In genomic region chr4:4859799-4860380, GRCh38 we compare ENCODE assay signal across 8 cellular contexts. TPM values are rescaled to one million over a fixed set of nuclear protein-coding genes. Genes with fewer than 3 reads are reported as not detected.
DNase-seq lines count a peak whose midpoint lies in the region; ATAC-seq and TF ChIP-seq lines count a peak whose summit lies in the region.

No MANE protein-coding gene starts in this region.

- no peaks in the 10 kb centered on the region for H3K9me3 Mint-ChIP-seq in HFFc6
- H3K9me3 Mint-ChIP-seq in glutamatergic neuron (ENCODE audit: unreplicated experiment), result peaks cover 14% of the 10 kb centered on the region
- H3K9me3 Mint-ChIP-seq in CD4-positive, alpha-beta memory T cell, result peaks cover 0 to 16% (median 7%) of the 10 kb centered on the region in 8 donors

- H3K4me2 ChIP-seq in PC-9, result peak overlapping the region; percentile 69

- no peak overlapping the region for H2AFZ ChIP-seq in PC-9

- no peaks in the 10 kb centered on the region for H4K20me1 ChIP-seq in PC-9 (ENCODE audit: insufficient read depth)

- peaks cover 30% of the 10 kb centered on the region for H3K4me1 Mint-ChIP-seq in HFFc6 (ENCODE audit: low read depth)
- peaks cover 24% of the 10 kb centered on the region for H3K4me1 Mint-ChIP-seq in glutamatergic neuron (ENCODE audit: low read depth, unreplicated experiment)
- peaks cover 17 to 54% (median 39%) of the 10 kb centered on the region in 4 donors for H3K4me1 Mint-ChIP-seq in CD4-positive, alpha-beta memory T cell

- no peak overlapping the region for H3K27ac ChIP-seq in PC-9
- H3K27ac ChIP-seq in CD4-positive, alpha-beta memory T cell (ENCODE audit: low read depth, low read length), result no peak overlapping the region

- intact Hi-C loops in PC-9 (cut with micrococcal nuclease; ENCODE audit: unreplicated experiment), result no loop called here
- intact Hi-C loops in CD4-positive, alpha-beta memory T cell (cut with micrococcal nuclease), result no loop called here

- H3K27me3 ChIP-seq in PC-9 (ENCODE audit: insufficient read depth, low read depth), result peaks cover 12% of the 10 kb centered on the region
- H3K27me3 ChIP-seq in CD4-positive, alpha-beta memory T cell (ENCODE audit: insufficient read depth, low read length), result peaks cover 64% of the 10 kb centered on the region

- no peaks in the 10 kb centered on the region for H3F3A ChIP-seq in PC-9 (ENCODE audit: insufficient read depth, low read depth)

- H3K36me3 ChIP-seq in PC-9 (ENCODE audit: low read depth), result no peaks in the 10 kb centered on the region
- H3K36me3 ChIP-seq in CD4-positive, alpha-beta memory T cell (ENCODE audit: insufficient read depth, low read length), result no peaks in the 10 kb centered on the region

- peak; percentile 36 for ATAC-seq in GM18502 (IDR thresholded peaks at IDR 0.05; ENCODE audit: poor library complexity, unreplicated experiment)

- H3K4me3 Mint-ChIP-seq in HFFc6 (peak overlapping the region; percentile 99), glutamatergic neuron (ENCODE audit: unreplicated experiment) (no peak overlapping the region)
- no peak overlapping the region for H3K4me3 Mint-ChIP-seq in CD4-positive, alpha-beta memory T cell

- H3K9me2 ChIP-seq in PC-9 (ENCODE audit: insufficient read depth), result no peaks in the 10 kb centered on the region

- CTCF ChIA-PET in PC-9 (lab: Charles Lee), result no interaction called here
- CTCF ChIA-PET in CD4-positive, alpha-beta memory T cell (lab: Charles Lee; ENCODE audit: partially characterized antibody), result no interaction called here

- H3K9me3 ChIP-seq in PC-9 (ENCODE audit: insufficient read depth, low read depth), result no peaks in the 10 kb centered on the region
- no peaks in the 10 kb centered on the region for H3K9me3 ChIP-seq in CD4-positive, alpha-beta memory T cell (ENCODE audit: control insufficient read depth in 1 of 2, low read length in 2 of 2)

- H3K27me3 Mint-ChIP-seq in HFFc6 (ENCODE audit: insufficient read depth), result peaks cover 13% of the 10 kb centered on the region
- peaks cover 50% of the 10 kb centered on the region for H3K27me3 Mint-ChIP-seq in glutamatergic neuron (ENCODE audit: unreplicated experiment)
- peaks cover 53 to 68% of the 10 kb centered on the region in 2 donors for H3K27me3 Mint-ChIP-seq in CD4-positive, alpha-beta memory T cell

- peak overlapping the region; percentile 52; the same call in 1 of the 2 replicates for H3K4me3 ChIP-seq in PC-9
- peak overlapping the region; percentile 47 for H3K4me3 ChIP-seq in skeletal muscle cell (ENCODE audit: low read depth, low read length)
- peak overlapping the region in 1 of 2 donors; percentile 50 for H3K4me3 ChIP-seq in CD4-positive, alpha-beta memory T cell (ENCODE audit: low read length in 2 of 2)

- no peak for TF ChIP-seq CTCF in HFFc6 (IDR thresholded peaks at IDR 0.05)
- no peak for TF ChIP-seq CTCF in PC-9 (conservative IDR thresholded peaks at IDR 0.05)
- no peak for TF ChIP-seq CTCF in glutamatergic neuron (IDR thresholded peaks at IDR 0.05; ENCODE audit: partially characterized antibody, unreplicated experiment)

- BruUV-seq in PC-9 (replicated peaks; lab: Mats Ljungman, UMichigan), result no TSS peak

- no peaks in the 10 kb centered on the region for H3K4me1 ChIP-seq in PC-9 (replicated peaks; ENCODE audit: insufficient read depth)
- peaks cover 48% of the 10 kb centered on the region for H3K4me1 ChIP-seq in CD4-positive, alpha-beta memory T cell (ENCODE audit: insufficient read depth, low read length)

- POLR2A ChIA-PET in PC-9 (lab: Charles Lee; ENCODE audit: unreplicated experiment), result no interaction called here
- POLR2A ChIA-PET in CD4-positive, alpha-beta memory T cell (lab: Charles Lee; ENCODE audit: partially characterized antibody), result no interaction called here

- DNase-seq in HFFc6 (no peak), PC-9 (no peak), glutamatergic neuron (peak; percentile 30), skeletal muscle cell (ENCODE audit: low read depth) (no peak), epidermal melanocyte (ENCODE audit: insufficient read length, low spot score) (no peak)
- no peak for DNase-seq in CD4-positive, alpha-beta memory T cell
- no peak for DNase-seq in effector CD8-positive, alpha-beta T cell (lab: John Stamatoyannopoulos, UW)

- H3K36me3 Mint-ChIP-seq in HFFc6 (ENCODE audit: low read depth) (peaks cover 20% of the 10 kb centered on the region), glutamatergic neuron (ENCODE audit: unreplicated experiment) (no peaks in the 10 kb centered on the region)
- H3K36me3 Mint-ChIP-seq in CD4-positive, alpha-beta memory T cell, result peaks cover 0 to 1% of the 10 kb centered on the region in 2 donors

- no peaks in the 10 kb centered on the region for H3K79me2 ChIP-seq in PC-9 (ENCODE audit: low read depth)

- H3K27ac Mint-ChIP-seq in HFFc6, result no peak overlapping the region
- H3K27ac Mint-ChIP-seq in glutamatergic neuron (ENCODE audit: unreplicated experiment), result no peak overlapping the region
- no peak overlapping the region for H3K27ac Mint-ChIP-seq in CD4-positive, alpha-beta memory T cell

RNA-seq across cellular contexts. Expression of gene MSX1, which starts 0.4 kb away (rescaled TPM):
- total RNA-seq in HFFc6 (2021; fragmentation: NEBNext Ultra II Directional; extraction: Animal tissue kit (Norgen Biotek cat#: 25700)), result 1 to 10 TPM; 5.5 to 8.6 (median 7.2) TPM
- total RNA-seq in PC-9 (2021) (not detected in 2 replicates), glutamatergic neuron (ENCODE audit: unreplicated experiment) (0.22 TPM)
- total RNA-seq in CD4-positive, alpha-beta memory T cell, result not detected
- not detected for polyA plus RNA-seq in CD4-positive, alpha-beta memory T cell
